ENCODE assay signal across 1 cellular context in the genomic region with DNA sequence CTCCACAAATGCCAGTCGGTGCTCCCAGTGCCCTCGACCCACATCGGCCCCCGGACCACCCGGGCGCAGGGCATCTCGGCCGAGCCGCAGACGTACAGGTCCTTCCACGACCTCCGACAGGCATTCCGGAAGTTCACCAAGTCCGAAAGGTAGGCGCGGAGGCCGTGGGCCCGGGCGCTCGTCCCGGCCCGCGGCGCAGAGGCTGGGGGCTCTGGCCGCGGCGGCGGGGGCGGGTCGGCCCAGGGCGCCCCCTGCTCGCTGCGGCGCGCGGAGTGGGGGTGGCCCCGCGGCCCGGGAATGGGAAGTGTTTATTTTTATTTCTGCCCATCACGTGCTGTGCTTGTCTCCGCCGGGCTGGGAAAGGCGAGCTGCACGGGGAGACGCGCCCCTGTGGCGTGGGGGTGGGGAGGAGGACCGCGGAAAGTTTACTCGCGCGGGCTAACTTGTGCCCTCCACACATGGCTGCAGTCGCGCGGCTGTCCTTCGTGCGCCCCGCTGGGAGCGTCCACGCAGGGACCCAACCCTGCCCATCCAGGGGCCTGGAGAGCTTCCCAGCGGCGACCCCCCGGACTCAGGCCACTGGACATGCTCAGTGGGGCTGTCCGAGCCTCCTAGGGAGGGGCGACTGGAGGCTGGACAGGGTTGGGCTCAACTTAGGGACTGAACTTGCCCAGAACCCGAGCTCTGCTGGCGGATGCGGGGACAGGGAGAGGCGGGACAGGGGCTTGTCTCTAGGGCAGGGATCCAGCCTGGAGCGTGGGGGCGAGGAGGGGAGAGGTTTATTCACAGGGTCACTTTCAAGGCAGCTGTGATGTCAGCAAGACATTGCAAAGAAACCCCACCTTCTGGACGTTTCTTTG.
TF ChIP-seq lines count a peak whose summit lies in the region.

No MANE protein-coding gene starts in this region.

TF ChIP-seq in IMR-90, 13 proteins besides CTCF, POLR2A, EP300 and RAD21 (continued from another document):
- TF ChIP-seq, protein P1, sequence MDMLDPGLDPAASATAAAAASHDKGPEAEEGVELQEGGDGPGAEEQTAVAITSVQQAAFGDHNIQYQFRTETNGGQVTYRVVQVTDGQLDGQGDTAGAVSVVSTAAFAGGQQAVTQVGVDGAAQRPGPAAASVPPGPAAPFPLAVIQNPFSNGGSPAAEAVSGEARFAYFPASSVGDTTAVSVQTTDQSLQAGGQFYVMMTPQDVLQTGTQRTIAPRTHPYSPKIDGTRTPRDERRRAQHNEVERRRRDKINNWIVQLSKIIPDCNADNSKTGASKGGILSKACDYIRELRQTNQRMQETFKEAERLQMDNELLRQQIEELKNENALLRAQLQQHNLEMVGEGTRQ (IDR thresholded peaks at IDR 0.05; ENCODE audit: low read depth, low read length), result peak; percentile 80
- TF ChIP-seq MAFK (IDR thresholded peaks at IDR 0.05; ENCODE audit: low read depth, low read length) (no peak), SMC3 (IDR thresholded peaks at IDR 0.05; ENCODE audit: low read depth, low read length) (no peak), RCOR1 (IDR thresholded peaks at IDR 0.05; ENCODE audit: insufficient replicate concordance, low read length) (no peak), MXI1 (IDR thresholded peaks at IDR 0.05; ENCODE audit: borderline replicate concordance, low read depth, low read length) (peak; percentile 75; the same call in 1 of the 2 replicates), MAZ (IDR thresholded peaks at IDR 0.05; ENCODE audit: borderline replicate concordance, low read depth, low read length) (no peak)
TF ChIP-seq in IMR-90: peak in this region for 3.
